ENCODE assay signal across 2 cellular contexts in genomic region chr16:86959182-86959651, GRCh38.
TF ChIP-seq lines count a peak whose summit lies in the region.

No MANE protein-coding gene starts in this region.

TF ChIP-seq in SK-N-SH treated with all-trans-retinoic acid at 6 μM for 48 hours, 23 proteins besides CTCF, POLR2A, EP300 and RAD21 (continued from another document):
- TF ChIP-seq POU6F1 (CRISPR knock-in tag; IDR thresholded peaks at IDR 0.05; ENCODE audit: borderline replicate concordance, low read depth) (no peak), OSR1 (CRISPR knock-in tag; IDR thresholded peaks at IDR 0.05) (no peak), RARB (CRISPR knock-in tag; IDR thresholded peaks at IDR 0.05) (no peak), CSRNP3 (CRISPR knock-in tag; IDR thresholded peaks at IDR 0.05) (no peak), CREB5 (CRISPR knock-in tag; IDR thresholded peaks at IDR 0.05; ENCODE audit: low read depth) (no peak), SNAI2 (CRISPR knock-in tag; IDR thresholded peaks at IDR 0.05) (no peak)
TF ChIP-seq in SK-N-SH treated with all-trans-retinoic acid at 6 μM for 48 hours: peak in this region for 0.

TF ChIP-seq in SK-N-SH, 30 proteins besides CTCF, POLR2A, EP300 and RAD21 (continued from another document):
- TF ChIP-seq, protein P1, sequence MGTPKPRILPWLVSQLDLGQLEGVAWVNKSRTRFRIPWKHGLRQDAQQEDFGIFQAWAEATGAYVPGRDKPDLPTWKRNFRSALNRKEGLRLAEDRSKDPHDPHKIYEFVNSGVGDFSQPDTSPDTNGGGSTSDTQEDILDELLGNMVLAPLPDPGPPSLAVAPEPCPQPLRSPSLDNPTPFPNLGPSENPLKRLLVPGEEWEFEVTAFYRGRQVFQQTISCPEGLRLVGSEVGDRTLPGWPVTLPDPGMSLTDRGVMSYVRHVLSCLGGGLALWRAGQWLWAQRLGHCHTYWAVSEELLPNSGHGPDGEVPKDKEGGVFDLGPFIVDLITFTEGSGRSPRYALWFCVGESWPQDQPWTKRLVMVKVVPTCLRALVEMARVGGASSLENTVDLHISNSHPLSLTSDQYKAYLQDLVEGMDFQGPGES (IDR thresholded peaks at IDR 0.05; ENCODE audit: low read depth, low read length), result no peak
- TF ChIP-seq RXRA (IDR thresholded peaks at IDR 0.05; ENCODE audit: borderline replicate concordance, low read depth) (no peak), GABPA (IDR thresholded peaks at IDR 0.05; ENCODE audit: low read depth) (no peak), USF1 (IDR thresholded peaks at IDR 0.05; ENCODE audit: borderline replicate concordance, low read depth) (no peak), FOXJ3 (CRISPR knock-in tag; IDR thresholded peaks at IDR 0.05) (no peak), MEF2A (IDR thresholded peaks at IDR 0.05; ENCODE audit: borderline replicate concordance, low read depth) (no peak), RCOR1 (IDR thresholded peaks at IDR 0.05; ENCODE audit: low read length) (no peak)
